In genomic region chr9:137129456-137130175, GRCh38 we compare ENCODE assay signal across 8 cellular contexts. TPM values are rescaled to one million over a fixed set of nuclear protein-coding genes. Genes with fewer than 3 reads are reported as not detected.
DNase-seq lines count a peak whose midpoint lies in the region; ATAC-seq and TF ChIP-seq lines count a peak whose summit lies in the region.

No MANE protein-coding gene starts in this region.

- H3K4me3 Mint-ChIP-seq in endodermal cell: peak overlapping the region; percentile 67

- no peak overlapping the region for H3K27ac Mint-ChIP-seq in endodermal cell

- peak overlapping the region; percentile 24 for H3K27ac ChIP-seq in endodermal cell (ENCODE audit: low read depth, low read length)

- 0% methylated on average over 18 to 86 of the region's 86 CpGs for WGBS in endodermal cell (ENCODE audit: insufficient coverage in 1 of 2, insufficient read length in 1 of 2), 2 experiments

- TF ChIP-seq CTCF in endodermal cell (conservative IDR thresholded peaks at IDR 0.05): no peak

- H3K9me3 ChIP-seq in endodermal cell (ENCODE audit: control insufficient read depth, low read length): no peaks in the 10 kb centered on the region

- H3K4me1 ChIP-seq in endodermal cell (ENCODE audit: control insufficient read depth, insufficient read depth, low read length): peaks cover 10% of the 10 kb centered on the region

- peak; percentile 62 for ATAC-seq in GM19468 (IDR thresholded peaks at IDR 0.05; ENCODE audit: extremely low read depth, unreplicated experiment)

- H3K9ac ChIP-seq in endodermal cell (ENCODE audit: extremely low read depth, low read length, poor library complexity, severe bottlenecking): peak overlapping the region; percentile 63

- H3K36me3 Mint-ChIP-seq in endodermal cell (ENCODE audit: low read depth): peaks cover 2% of the 10 kb centered on the region

- H3K4me1 Mint-ChIP-seq in endodermal cell: peaks cover 17% of the 10 kb centered on the region

- H3K27me3 ChIP-seq in endodermal cell (ENCODE audit: control insufficient read depth, insufficient read depth, low read length, poor library complexity, severe bottlenecking): peaks cover 19% of the 10 kb centered on the region

- peak overlapping the region; percentile 84 for H3K4me3 ChIP-seq in endodermal cell (ENCODE audit: low read length)

- DNase-seq in CMK (ENCODE audit: low read depth) (peak; percentile 81), HT1080 (ENCODE audit: low read depth) (peak; percentile 88), NOMO-1 treated with DMSO at 0.1 percent for 48 hours (lab: John Stamatoyannopoulos, UW; ENCODE audit: unreplicated experiment) (peak; percentile 93), endodermal cell (peak; percentile 95), mesenteric fat pad (ENCODE audit: low spot score) (peak; percentile 93)
- peak; percentile 56 for DNase-seq in activated CD8-positive, alpha-beta memory T cell treated with anti-CD3 and anti-CD28 coated beads, Interleukin-2, amount 50 U/mL, for 1 hour (ENCODE audit: extremely low read depth)
- peak; percentile 86 for DNase-seq in stimulated activated CD8-positive, alpha-beta memory T cell treated with anti-CD3 and anti-CD28 coated beads, Interleukin-12 subunit alpha, Interleukin-12 subunit beta, amount 100 ng/mL, for 4 hours (ENCODE audit: low read depth)

- no peaks in the 10 kb centered on the region for H3K9me3 Mint-ChIP-seq in endodermal cell

- no peaks in the 10 kb centered on the region for H3K36me3 ChIP-seq in endodermal cell (ENCODE audit: control insufficient read depth, insufficient read depth, low read length)

- H3K27me3 Mint-ChIP-seq in endodermal cell (ENCODE audit: insufficient read depth): peaks cover 25% of the 10 kb centered on the region

RNA-seq across cellular contexts. Expression of gene GRIN1, which starts 9.3 kb away (rescaled TPM):
- not detected in 2 replicates for total RNA-seq in HT1080 (2014; rRNA removed; shearing (Covaris generic))
- 0.06 TPM in 1 of 2 replicates, not detected in the other for polyA plus RNA-seq in HT1080 (2015; cell fraction: cytosol; rRNA removed)
- polyA plus RNA-seq in HT1080 (2015; cell fraction: nucleus; rRNA removed): not detected in 2 replicates
- total RNA-seq in endodermal cell (under 1 TPM; 0.35 to 0.73 TPM), mesenteric fat pad (not detected)
- polyA plus RNA-seq in endodermal cell (2013, experiment 1 of 2): 0.04 TPM
- polyA plus RNA-seq in endodermal cell (2013, experiment 2 of 2): 0.12 TPM

RNA-seq across cellular contexts. Expression of gene DPP7, which starts 15.1 kb away (rescaled TPM):
- total RNA-seq in HT1080 (2014; rRNA removed; shearing (Covaris generic)): 43.8 and 45.5 TPM in 2 replicates
- polyA plus RNA-seq in HT1080 (2015; cell fraction: cytosol; rRNA removed): 60.6 and 61.9 TPM in 2 replicates
- polyA plus RNA-seq in HT1080 (2015; cell fraction: nucleus; rRNA removed): 299 and 327 TPM in 2 replicates
- total RNA-seq in endodermal cell (10 to 100 TPM; 20.1 to 30.6 TPM), mesenteric fat pad (150 TPM)
- polyA plus RNA-seq in endodermal cell (2013, experiment 1 of 2): 28.4 TPM
- polyA plus RNA-seq in endodermal cell (2013, experiment 2 of 2): 21.6 TPM

RNA-seq across cellular contexts. Expression of gene LRRC26, which starts 40.2 kb away (rescaled TPM):
- not detected in 2 replicates for total RNA-seq in HT1080 (2014; rRNA removed; shearing (Covaris generic))
- polyA plus RNA-seq in HT1080 (2015; cell fraction: cytosol; rRNA removed): not detected in 2 replicates
- polyA plus RNA-seq in HT1080 (2015; cell fraction: nucleus; rRNA removed): not detected in 2 replicates
- under 1 TPM in 1 of 2 donors, not detected in 1; 0.53 TPM for total RNA-seq in endodermal cell
- polyA plus RNA-seq in endodermal cell (2013, experiment 1 of 2): 0.39 TPM
- polyA plus RNA-seq in endodermal cell (2013, experiment 2 of 2): not detected
- not detected for total RNA-seq in mesenteric fat pad

RNA-seq across cellular contexts. Expression of gene TMEM210, which starts 42.2 kb away (rescaled TPM):
- total RNA-seq in HT1080 (2014; rRNA removed; shearing (Covaris generic)): not detected in 2 replicates
- polyA plus RNA-seq in HT1080 (2015; cell fraction: cytosol; rRNA removed): not detected in 2 replicates
- not detected in 2 replicates for polyA plus RNA-seq in HT1080 (2015; cell fraction: nucleus; rRNA removed)
- total RNA-seq in endodermal cell: under 1 TPM in 1 of 2 donors, not detected in 1; 0.62 TPM
- not detected for polyA plus RNA-seq in endodermal cell (2013, experiment 1 of 2)
- not detected for polyA plus RNA-seq in endodermal cell (2013, experiment 2 of 2)
- total RNA-seq in mesenteric fat pad: not detected

RNA-seq across cellular contexts. Expression of gene MAN1B1, which starts 42.8 kb away (rescaled TPM):
- total RNA-seq in HT1080 (2014; rRNA removed; shearing (Covaris generic)): 56.1 and 59.3 TPM in 2 replicates
- polyA plus RNA-seq in HT1080 (2015; cell fraction: cytosol; rRNA removed): 57.4 and 60.1 TPM in 2 replicates
- 130 and 143 TPM in 2 replicates for polyA plus RNA-seq in HT1080 (2015; cell fraction: nucleus; rRNA removed)
- total RNA-seq in endodermal cell: 10 to 100 TPM; 62.1 to 63.5 TPM
- 44.7 TPM for polyA plus RNA-seq in endodermal cell (2013, experiment 1 of 2)
- 43.9 TPM for polyA plus RNA-seq in endodermal cell (2013, experiment 2 of 2)
- total RNA-seq in mesenteric fat pad: 33.0 TPM

Comparison
In these comparisons a context has a peak if more than half of its experiments do, and no peak if none do; other contexts are left out.
1. Peak in every context shown above with its lines: DNase-seq, ATAC-seq, H3K4me3 ChIP-seq and H3K27ac ChIP-seq.